18 cellular contexts compared by ENCODE assay signal in genomic region chr19:12726988-12727316, GRCh38. TPM values are rescaled to one million over a fixed set of nuclear protein-coding genes. Genes with fewer than 3 reads are reported as not detected.
DNase-seq lines count a peak whose midpoint lies in the region; TF ChIP-seq lines count a peak whose summit lies in the region.
"Had no signal": no experiment of that assay in that cellular context is flagged by ENCODE, and none has a peak within 500 bp of the region (broad histone marks: within the 10 kb centered on the region; RNA-seq: fewer than 3 reads in every experiment).

No MANE protein-coding gene starts in this region.

- H3K27me3 ChIP-seq in H7 (ENCODE audit: control insufficient read depth, insufficient read depth, low read length) (no peaks in the 10 kb centered on the region), adrenal gland (no peaks in the 10 kb centered on the region)
- H3K27me3 ChIP-seq: SJSA1 had no signal

- H3K4me3 ChIP-seq in H7 (ENCODE audit: insufficient read depth, low read depth, low read length): no peak overlapping the region
- no peak overlapping the region for H3K4me3 ChIP-seq in SK-N-MC
- H3K4me3 ChIP-seq in adrenal gland: no peak overlapping the region
- H3K4me3 ChIP-seq: SJSA1 had no signal

- no peak overlapping the region for H3K9ac ChIP-seq in SK-N-MC (ENCODE audit: insufficient read length)
- H3K9ac ChIP-seq: KMS-11 had no signal

- H3K4me1 ChIP-seq in adrenal gland (replicated peaks in 1 of 2): peaks cover 6 to 15% of the 10 kb centered on the region in 2 donors

- 89 to 97% (median 94%) methylated on average over 2 of the region's 2 CpGs for WGBS in adrenal gland, 4 donors

- peaks cover 14% of the 10 kb centered on the region for H3K36me3 ChIP-seq in H7 (replicated peaks; ENCODE audit: control insufficient read depth, insufficient read depth, low read length)
- H3K36me3 ChIP-seq in SK-N-MC (ENCODE audit: insufficient read depth, low read length): peaks cover 39% of the 10 kb centered on the region
- H3K36me3 ChIP-seq in adrenal gland (replicated peaks in 1 of 2): peaks cover 0 to 34% of the 10 kb centered on the region in 2 donors

- TF ChIP-seq POLR2A in adrenal gland (IDR thresholded peaks at IDR 0.05): no peak

- H3K9me3 ChIP-seq in SK-N-MC (ENCODE audit: low read depth, low read length): no peaks in the 10 kb centered on the region
- H3K9me3 ChIP-seq in adrenal gland (replicated peaks in 1 of 3): no peaks in the 10 kb centered on the region
- H3K9me3 ChIP-seq: SJSA1 had no signal

- intact Hi-C loops in adrenal gland (cut with DNase I): no loop called here

- peak; percentile 54 for DNase-seq in H7
- no peak for DNase-seq in SK-N-MC (ENCODE audit: low read depth, low spot score)
- no peak for DNase-seq in epithelial cell of prostate (ENCODE audit: low read depth, low spot score)
- DNase-seq in NCI-H1436 treated with DMSO at 0.1 percent for 48 hours (lab: John Stamatoyannopoulos, UW): no peak
- no peak for DNase-seq in SW 1271 (lab: John Stamatoyannopoulos, UW)
- no peak for DNase-seq in NCI-H187 (lab: John Stamatoyannopoulos, UW)
- no peak for DNase-seq in adrenal gland
- DNase-seq: AML-193; CD4-positive, CD25-positive, alpha-beta regulatory T cell; GOT3; NCI-H1417; NCI-H2029 treated with DMSO at 0.1 percent for 48 hours; NCI-H510A; NCI-H82 had no signal

- H3K27ac ChIP-seq in 22Rv1 (peak overlapping the region; percentile 27), SK-N-MC (peak overlapping the region; percentile 70; the same call in 1 of the 2 replicates), epithelial cell of prostate (peak overlapping the region; percentile 7), adrenal gland (no peak overlapping the region)
- H3K27ac ChIP-seq: KMS-11, SJSA1 had no signal

- TF ChIP-seq CTCF in 22Rv1 (IDR thresholded peaks at IDR 0.05) (no peak), adrenal gland (IDR thresholded peaks at IDR 0.05) (no peak)

RNA-seq across cellular contexts. Expression of gene TNPO2, which starts 3.2 kb away (rescaled TPM):
- total RNA-seq in H7 (2014; rRNA removed; shearing (Covaris generic)): 34.1 and 48.9 TPM in 2 replicates
- total RNA-seq in adrenal gland: 100 to 1,000 TPM in 2 of 8 donors, 10 to 100 TPM in 6; 43.4 to 104 (median 79.0) TPM
- polyA plus RNA-seq in adrenal gland: 10 to 100 TPM; 43.4 to 99.2 (median 58.4) TPM

RNA-seq across cellular contexts. Expression of gene TRIR, which starts 7.5 kb away (rescaled TPM):
- total RNA-seq in H7 (2014; rRNA removed; shearing (Covaris generic)): 186 and 218 TPM in 2 replicates
- total RNA-seq in adrenal gland: 100 to 1,000 TPM; 125 to 423 (median 258) TPM
- 100 to 1,000 TPM; 162 to 405 (median 338) TPM for polyA plus RNA-seq in adrenal gland

RNA-seq across cellular contexts. Expression of gene GET3, which starts 10.3 kb away (rescaled TPM):
- 113 and 166 TPM in 2 replicates for total RNA-seq in H7 (2014; rRNA removed; shearing (Covaris generic))
- 10 to 100 TPM; 76.1 to 97.7 (median 82.5) TPM for total RNA-seq in adrenal gland
- polyA plus RNA-seq in adrenal gland: 10 to 100 TPM; 50.3 to 74.1 (median 56.7) TPM

RNA-seq across cellular contexts. Expression of gene BEST2, which starts 24.6 kb away (rescaled TPM):
- total RNA-seq in H7 (2014; rRNA removed; shearing (Covaris generic)): 0.37 and 1.5 TPM in 2 replicates
- total RNA-seq in adrenal gland: not detected
- not detected for polyA plus RNA-seq in adrenal gland
- total RNA-seq: CD4-positive, CD25-positive, alpha-beta regulatory T cell; Daoy had no signal
- polyA plus RNA-seq: CD4-positive, CD25-positive, alpha-beta regulatory T cell had no signal

RNA-seq across cellular contexts. Expression of gene FBXW9, which starts 30.5 kb away (rescaled TPM):
- total RNA-seq in H7 (2014; rRNA removed; shearing (Covaris generic)): 15.3 and 21.2 TPM in 2 replicates
- 10 to 100 TPM in 4 of 8 donors, 1 to 10 TPM in 4; 6.9 to 14.7 (median 10.6) TPM for total RNA-seq in adrenal gland
- 1 to 10 TPM; 2.1 to 6.8 (median 6.4) TPM for polyA plus RNA-seq in adrenal gland

Comparison
In these comparisons a context has a peak if more than half of its experiments do, and no peak if none do; other contexts are left out.
1. H3K27ac ChIP-seq: peak in 22Rv1 (single experiment), SK-N-MC (single experiment) and epithelial cell of prostate (single experiment); none in adrenal gland (0 of 5).